Comparison of ENCODE assay signal across 35 cellular contexts in genomic region chr3:190222360-190222759, GRCh38.
"Had no signal": no experiment of that assay in that cellular context is flagged by ENCODE, and none has a peak within 500 bp of the region (broad histone marks: within the 10 kb centered on the region; RNA-seq: fewer than 3 reads in every experiment).

No MANE protein-coding gene starts in this region.

- DNase-seq: Karpas-422, Kasumi-1, KBM-7, KG1, MG63, MM.1S, MV-4-11, NCI-H1048, NCI-H1092, NCI-H1092 treated with DMSO at 0.1 percent for 48 hours, NCI-H1105, NCI-H1105 treated with DMSO at 0.1 percent for 48 hours, NCI-H1417, NCI-H1417 treated with DMSO at 0.1 percent for 48 hours, NCI-H1436, NCI-H1436 treated with DMSO at 0.1 percent for 48 hours, NCI-H146, NCI-H1694, NCI-H1694 treated with DMSO at 0.1 percent for 48 hours, NCI-H187, NCI-H187 treated with DMSO at 0.1 percent for 48 hours, NCI-H1930, NCI-H2029, NCI-H2029 treated with DMSO at 0.1 percent for 48 hours, NCI-H2081, NCI-H2081 treated with DMSO at 0.1 percent for 48 hours, NCI-H2107, NCI-H2171, NCI-H2171 treated with DMSO at 0.1 percent for 48 hours, NCI-H2227 treated with DMSO at 0.1 percent for 48 hours, NCI-H226, NCI-H345, NCI-H446, NCI-H446 treated with DMSO at 0.1 percent for 48 hours had no signal

- H3K27me3 ChIP-seq: MG63 had no signal

- H3K36me3 ChIP-seq: MG63 had no signal

- H3K4me3 ChIP-seq: MG63 had no signal

- H3K27ac ChIP-seq: KMS-11 had no signal
